Comparison of ENCODE assay signal across 8 cellular contexts in genomic region chr10:3811331-3811870, GRCh38. TPM values are rescaled to one million over a fixed set of nuclear protein-coding genes. Genes with fewer than 3 reads are reported as not detected.
DNase-seq lines count a peak whose midpoint lies in the region; ATAC-seq and TF ChIP-seq lines count a peak whose summit lies in the region.

No MANE protein-coding gene starts in this region.

- no peak for TF ChIP-seq CTCF in cardiac fibroblast (IDR thresholded peaks at IDR 0.05; ENCODE audit: low read depth, low read length)
- TF ChIP-seq CTCF in vagina (IDR thresholded peaks at IDR 0.05), result no peak

- H3K9me3 ChIP-seq in vagina (no peaks in the 10 kb centered on the region), SJCRH30 (replicated peaks) (no peaks in the 10 kb centered on the region)

- TF ChIP-seq POLR2A in Raji (IDR thresholded peaks at IDR 0.05; ENCODE audit: insufficient read depth, low read depth, low read length), result 0 out of 2 replicates have a peak, but pooled peaks have one; percentile 20
- TF ChIP-seq POLR2A in vagina (IDR thresholded peaks at IDR 0.05), result no peak

- peak overlapping the region; percentile 86 for H3K27ac ChIP-seq in vagina
- no peak overlapping the region for H3K27ac ChIP-seq in SJCRH30

- H3K27me3 ChIP-seq in vagina (no peaks in the 10 kb centered on the region), SJCRH30 (no peaks in the 10 kb centered on the region)

- DNase-seq in NCI-H2196 (lab: John Stamatoyannopoulos, UW; ENCODE audit: unreplicated experiment) (peak; percentile 5), NCI-H2196 treated with DMSO at 0.1 percent for 48 hours (lab: John Stamatoyannopoulos, UW; ENCODE audit: unreplicated experiment) (no peak), cardiac fibroblast (ENCODE audit: low read depth in 2 of 2) (peak; percentile 76 to 90), medulla oblongata (ENCODE audit: extremely low spot score) (peak; percentile 59), vagina (ENCODE audit: extremely low spot score in 2 of 2) (peak in 1 of 2 donors; percentile 81), SJCRH30 (no peak)

- H3K4me1 ChIP-seq in vagina (peaks cover 55% of the 10 kb centered on the region), SJCRH30 (peaks cover 19% of the 10 kb centered on the region)

- H3K4me3 ChIP-seq in cardiac fibroblast (replicated peaks in 1 of 2; ENCODE audit: low read depth in 2 of 2, low read length in 2 of 2) (peak overlapping the region in 1 of 2 donors; percentile 2), vagina (no peak overlapping the region), SJCRH30 (no peak overlapping the region)

- ATAC-seq in HG02981 (IDR thresholded peaks at IDR 0.05; ENCODE audit: unreplicated experiment), result peak; percentile 78

- intact Hi-C loops in vagina (cut with DNase I), result no loop called here

- H3K36me3 ChIP-seq in vagina, result no peaks in the 10 kb centered on the region
- no peaks in the 10 kb centered on the region for H3K36me3 ChIP-seq in SJCRH30

RNA-seq across cellular contexts. Expression of gene KLF6, which starts 26.4 kb away (rescaled TPM):
- 145 TPM for total RNA-seq in vagina
- total RNA-seq in SJCRH30 (2014; rRNA removed; shearing (Covaris generic)), result 8.1 and 8.2 TPM in 2 replicates

Comparison
In these comparisons a context has a peak if more than half of its experiments do, and no peak if none do; other contexts are left out.
1. DNase-seq: peak in NCI-H2196 (single experiment), cardiac fibroblast (2 of 2) and medulla oblongata (single experiment); none in NCI-H2196 treated with DMSO at 0.1 percent for 48 hours (single experiment) and SJCRH30 (0 of 2).
2. RNA of gene KLF6, which starts 26.4 kb away (total RNA-seq): 145 TPM in vagina (single experiment); 8.1 to 8.2 TPM in SJCRH30; every median in the first group is over 10 times any median in the second.